Comparison of ENCODE assay signal across 1 cellular context in the genomic region with DNA sequence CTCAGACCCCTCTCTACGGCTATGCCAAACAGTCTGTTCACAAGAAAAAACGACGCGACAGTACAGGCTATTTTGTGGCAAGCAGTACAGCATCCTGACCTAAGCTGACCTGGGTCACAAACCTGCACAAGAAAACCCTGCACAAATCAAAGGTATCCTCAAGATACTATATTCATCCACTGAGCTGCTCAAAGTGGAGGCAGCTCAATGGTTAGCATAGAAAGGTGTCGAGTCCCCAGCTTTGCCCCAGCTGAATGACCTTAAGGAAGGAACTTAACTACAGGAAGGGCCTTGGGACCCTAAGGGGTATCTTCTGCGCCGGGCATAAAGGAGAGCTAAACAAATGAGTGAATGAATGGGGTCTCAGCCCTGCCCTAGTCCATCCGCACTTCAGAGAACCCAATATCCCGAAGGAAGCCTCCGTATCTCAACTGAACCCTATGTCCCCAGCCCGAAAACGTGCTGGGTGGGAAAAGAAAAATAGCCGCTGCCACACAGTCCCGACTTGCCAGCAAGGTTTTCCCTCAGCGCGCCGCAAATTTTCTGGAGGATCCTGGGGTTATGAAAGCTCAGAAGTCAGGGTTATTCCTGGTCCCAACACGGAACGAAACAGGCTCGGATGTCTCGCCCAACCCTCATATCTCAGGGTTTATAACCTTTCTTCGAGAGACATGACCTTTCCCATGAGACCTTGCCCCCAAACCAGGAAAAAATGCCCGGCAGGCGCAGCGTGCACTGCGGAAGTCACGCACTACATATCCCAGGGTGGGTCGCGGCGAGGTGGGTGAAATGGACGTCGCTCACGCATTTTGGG.
TF ChIP-seq lines count a peak whose summit lies in the region.

A gene with protein sequence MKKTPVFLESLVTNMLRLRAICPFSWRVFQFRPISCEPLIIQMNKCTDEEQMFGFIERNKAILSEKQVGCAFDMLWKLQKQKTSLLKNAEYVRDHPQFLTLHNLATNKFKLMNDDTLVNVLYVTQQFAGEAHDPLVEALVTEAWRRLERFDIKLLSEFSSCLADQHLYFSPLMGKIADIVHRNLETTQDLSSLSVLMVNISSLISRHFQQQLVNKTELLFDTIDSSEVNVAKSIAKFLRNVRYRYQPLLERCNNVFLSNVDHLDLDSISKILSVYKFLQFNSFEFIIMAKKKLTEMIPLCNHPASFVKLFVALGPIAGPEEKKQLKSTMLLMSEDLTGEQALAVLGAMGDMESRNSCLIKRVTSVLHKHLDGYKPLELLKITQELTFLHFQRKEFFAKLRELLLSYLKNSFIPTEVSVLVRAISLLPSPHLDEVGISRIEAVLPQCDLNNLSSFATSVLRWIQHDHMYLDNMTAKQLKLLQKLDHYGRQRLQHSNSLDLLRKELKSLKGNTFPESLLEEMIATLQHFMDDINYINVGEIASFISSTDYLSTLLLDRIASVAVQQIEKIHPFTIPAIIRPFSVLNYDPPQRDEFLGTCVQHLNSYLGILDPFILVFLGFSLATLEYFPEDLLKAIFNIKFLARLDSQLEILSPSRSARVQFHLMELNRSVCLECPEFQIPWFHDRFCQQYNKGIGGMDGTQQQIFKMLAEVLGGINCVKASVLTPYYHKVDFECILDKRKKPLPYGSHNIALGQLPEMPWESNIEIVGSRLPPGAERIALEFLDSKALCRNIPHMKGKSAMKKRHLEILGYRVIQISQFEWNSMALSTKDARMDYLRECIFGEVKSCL (minus strand): TSS at position 706 of the 814 bp plus-strand sequence. CDS start 1,836 bp downstream, outside the sequence.

TF ChIP-seq in HepG2, 621 proteins besides CTCF, POLR2A, EP300 and RAD21 (continued from another document and continues in another):
- TF ChIP-seq, protein P1, sequence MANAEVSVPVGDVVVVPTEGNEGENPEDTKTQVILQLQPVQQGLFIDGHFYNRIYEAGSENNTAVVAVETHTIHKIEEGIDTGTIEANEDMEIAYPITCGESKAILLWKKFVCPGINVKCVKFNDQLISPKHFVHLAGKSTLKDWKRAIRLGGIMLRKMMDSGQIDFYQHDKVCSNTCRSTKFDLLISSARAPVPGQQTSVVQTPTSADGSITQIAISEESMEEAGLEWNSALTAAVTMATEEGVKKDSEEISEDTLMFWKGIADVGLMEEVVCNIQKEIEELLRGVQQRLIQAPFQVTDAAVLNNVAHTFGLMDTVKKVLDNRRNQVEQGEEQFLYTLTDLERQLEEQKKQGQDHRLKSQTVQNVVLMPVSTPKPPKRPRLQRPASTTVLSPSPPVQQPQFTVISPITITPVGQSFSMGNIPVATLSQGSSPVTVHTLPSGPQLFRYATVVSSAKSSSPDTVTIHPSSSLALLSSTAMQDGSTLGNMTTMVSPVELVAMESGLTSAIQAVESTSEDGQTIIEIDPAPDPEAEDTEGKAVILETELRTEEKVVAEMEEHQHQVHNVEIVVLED (CRISPR knock-in tag; IDR thresholded peaks at IDR 0.05; ENCODE audit: borderline replicate concordance), result peak; percentile 100
- no peak for TF ChIP-seq PAF1 (CRISPR knock-in tag; IDR thresholded peaks at IDR 0.05)
- TF ChIP-seq ZNF234 (CRISPR knock-in tag; conservative IDR thresholded peaks at IDR 0.05), result no peak
- peak; percentile 81; the same call in 1 of the 2 replicates for TF ChIP-seq ZFP37 (CRISPR knock-in tag; IDR thresholded peaks at IDR 0.05; ENCODE audit: borderline replicate concordance)
- TF ChIP-seq, protein P2, sequence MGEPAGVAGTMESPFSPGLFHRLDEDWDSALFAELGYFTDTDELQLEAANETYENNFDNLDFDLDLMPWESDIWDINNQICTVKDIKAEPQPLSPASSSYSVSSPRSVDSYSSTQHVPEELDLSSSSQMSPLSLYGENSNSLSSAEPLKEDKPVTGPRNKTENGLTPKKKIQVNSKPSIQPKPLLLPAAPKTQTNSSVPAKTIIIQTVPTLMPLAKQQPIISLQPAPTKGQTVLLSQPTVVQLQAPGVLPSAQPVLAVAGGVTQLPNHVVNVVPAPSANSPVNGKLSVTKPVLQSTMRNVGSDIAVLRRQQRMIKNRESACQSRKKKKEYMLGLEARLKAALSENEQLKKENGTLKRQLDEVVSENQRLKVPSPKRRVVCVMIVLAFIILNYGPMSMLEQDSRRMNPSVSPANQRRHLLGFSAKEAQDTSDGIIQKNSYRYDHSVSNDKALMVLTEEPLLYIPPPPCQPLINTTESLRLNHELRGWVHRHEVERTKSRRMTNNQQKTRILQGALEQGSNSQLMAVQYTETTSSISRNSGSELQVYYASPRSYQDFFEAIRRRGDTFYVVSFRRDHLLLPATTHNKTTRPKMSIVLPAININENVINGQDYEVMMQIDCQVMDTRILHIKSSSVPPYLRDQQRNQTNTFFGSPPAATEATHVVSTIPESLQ (CRISPR knock-in tag; conservative IDR thresholded peaks at IDR 0.05), result 0 out of 2 replicates have a peak, but pooled peaks have one; percentile 37
- TF ChIP-seq ZNF678 (CRISPR knock-in tag; IDR thresholded peaks at IDR 0.05), result no peak
- no peak; the same call in 1 of the 2 replicates for TF ChIP-seq ZNF737 (CRISPR knock-in tag; IDR thresholded peaks at IDR 0.05; ENCODE audit: borderline replicate concordance)
- peak; percentile 23; the same call in 1 of the 2 replicates for TF ChIP-seq REXO4 (CRISPR knock-in tag; IDR thresholded peaks at IDR 0.05; ENCODE audit: borderline replicate concordance)
- TF ChIP-seq AHR (CRISPR knock-in tag; IDR thresholded peaks at IDR 0.05), result peak; percentile 90
- no peak for TF ChIP-seq ZNF616 (CRISPR knock-in tag; IDR thresholded peaks at IDR 0.05; ENCODE audit: low read depth)
- TF ChIP-seq RCOR2 (CRISPR knock-in tag; IDR thresholded peaks at IDR 0.05), result peak; percentile 79
- peak; percentile 59; the same call in 1 of the 2 replicates for TF ChIP-seq ZBTB21 (CRISPR knock-in tag; IDR thresholded peaks at IDR 0.05)
- no peak for TF ChIP-seq CENPX (CRISPR knock-in tag; IDR thresholded peaks at IDR 0.05)
- no peak for TF ChIP-seq ZNF260 (CRISPR knock-in tag; IDR thresholded peaks at IDR 0.05; ENCODE audit: borderline replicate concordance, low read depth)
- TF ChIP-seq, protein P3, sequence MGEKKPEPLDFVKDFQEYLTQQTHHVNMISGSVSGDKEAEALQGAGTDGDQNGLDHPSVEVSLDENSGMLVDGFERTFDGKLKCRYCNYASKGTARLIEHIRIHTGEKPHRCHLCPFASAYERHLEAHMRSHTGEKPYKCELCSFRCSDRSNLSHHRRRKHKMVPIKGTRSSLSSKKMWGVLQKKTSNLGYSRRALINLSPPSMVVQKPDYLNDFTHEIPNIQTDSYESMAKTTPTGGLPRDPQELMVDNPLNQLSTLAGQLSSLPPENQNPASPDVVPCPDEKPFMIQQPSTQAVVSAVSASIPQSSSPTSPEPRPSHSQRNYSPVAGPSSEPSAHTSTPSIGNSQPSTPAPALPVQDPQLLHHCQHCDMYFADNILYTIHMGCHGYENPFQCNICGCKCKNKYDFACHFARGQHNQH (CRISPR knock-in tag; IDR thresholded peaks at IDR 0.05), result peak; percentile 96
- peak; percentile 97 for TF ChIP-seq ZNF792 (CRISPR knock-in tag; IDR thresholded peaks at IDR 0.05)
- TF ChIP-seq, protein P4, sequence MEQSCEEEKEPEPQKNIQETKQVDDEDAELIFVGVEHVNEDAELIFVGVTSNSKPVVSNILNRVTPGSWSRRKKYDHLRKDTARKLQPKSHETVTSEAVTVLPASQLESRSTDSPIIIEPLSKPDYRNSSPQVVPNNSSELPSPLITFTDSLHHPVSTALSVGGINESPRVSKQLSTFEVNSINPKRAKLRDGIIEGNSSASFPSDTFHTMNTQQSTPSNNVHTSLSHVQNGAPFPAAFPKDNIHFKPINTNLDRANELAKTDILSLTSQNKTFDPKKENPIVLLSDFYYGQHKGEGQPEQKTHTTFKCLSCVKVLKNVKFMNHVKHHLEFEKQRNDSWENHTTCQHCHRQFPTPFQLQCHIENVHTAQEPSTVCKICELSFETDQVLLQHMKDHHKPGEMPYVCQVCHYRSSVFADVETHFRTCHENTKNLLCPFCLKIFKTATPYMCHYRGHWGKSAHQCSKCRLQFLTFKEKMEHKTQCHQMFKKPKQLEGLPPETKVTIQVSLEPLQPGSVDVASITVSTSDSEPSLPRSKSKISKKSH (CRISPR knock-in tag; IDR thresholded peaks at IDR 0.05; ENCODE audit: borderline replicate concordance), result peak; percentile 72; the same call in 1 of the 2 replicates
- peak; percentile 100 for TF ChIP-seq THAP11 (CRISPR knock-in tag; IDR thresholded peaks at IDR 0.05)
- no peak for TF ChIP-seq ZNF3 (CRISPR knock-in tag; IDR thresholded peaks at IDR 0.05)
- no peak for TF ChIP-seq SETDB1 (CRISPR knock-in tag; IDR thresholded peaks at IDR 0.05; ENCODE audit: borderline replicate concordance)
- peak; percentile 55 for TF ChIP-seq ETV6 (CRISPR knock-in tag; conservative IDR thresholded peaks at IDR 0.05)
- TF ChIP-seq, protein P5, sequence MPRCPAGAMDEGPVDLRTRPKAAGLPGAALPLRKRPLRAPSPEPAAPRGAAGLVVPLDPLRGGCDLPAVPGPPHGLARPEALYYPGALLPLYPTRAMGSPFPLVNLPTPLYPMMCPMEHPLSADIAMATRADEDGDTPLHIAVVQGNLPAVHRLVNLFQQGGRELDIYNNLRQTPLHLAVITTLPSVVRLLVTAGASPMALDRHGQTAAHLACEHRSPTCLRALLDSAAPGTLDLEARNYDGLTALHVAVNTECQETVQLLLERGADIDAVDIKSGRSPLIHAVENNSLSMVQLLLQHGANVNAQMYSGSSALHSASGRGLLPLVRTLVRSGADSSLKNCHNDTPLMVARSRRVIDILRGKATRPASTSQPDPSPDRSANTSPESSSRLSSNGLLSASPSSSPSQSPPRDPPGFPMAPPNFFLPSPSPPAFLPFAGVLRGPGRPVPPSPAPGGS (CRISPR knock-in tag; IDR thresholded peaks at IDR 0.05), result peak; percentile 84; the same call in 1 of the 2 replicates
- peak; percentile 76 for TF ChIP-seq MIXL1 (CRISPR knock-in tag; IDR thresholded peaks at IDR 0.05)
- TF ChIP-seq, protein P6, sequence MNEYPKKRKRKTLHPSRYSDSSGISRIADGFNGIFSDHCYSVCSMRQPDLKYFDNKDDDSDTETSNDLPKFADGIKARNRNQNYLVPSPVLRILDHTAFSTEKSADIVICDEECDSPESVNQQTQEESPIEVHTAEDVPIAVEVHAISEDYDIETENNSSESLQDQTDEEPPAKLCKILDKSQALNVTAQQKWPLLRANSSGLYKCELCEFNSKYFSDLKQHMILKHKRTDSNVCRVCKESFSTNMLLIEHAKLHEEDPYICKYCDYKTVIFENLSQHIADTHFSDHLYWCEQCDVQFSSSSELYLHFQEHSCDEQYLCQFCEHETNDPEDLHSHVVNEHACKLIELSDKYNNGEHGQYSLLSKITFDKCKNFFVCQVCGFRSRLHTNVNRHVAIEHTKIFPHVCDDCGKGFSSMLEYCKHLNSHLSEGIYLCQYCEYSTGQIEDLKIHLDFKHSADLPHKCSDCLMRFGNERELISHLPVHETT (CRISPR knock-in tag; conservative IDR thresholded peaks at IDR 0.05), result no peak; the same call in 1 of the 2 replicates
- peak; percentile 84; the same call in 1 of the 2 replicates for TF ChIP-seq KDM4B (CRISPR knock-in tag; IDR thresholded peaks at IDR 0.05)
- peak; percentile 67; the same call in 1 of the 2 replicates for TF ChIP-seq ZMYM2 (CRISPR knock-in tag; IDR thresholded peaks at IDR 0.05)
- TF ChIP-seq, protein P7, sequence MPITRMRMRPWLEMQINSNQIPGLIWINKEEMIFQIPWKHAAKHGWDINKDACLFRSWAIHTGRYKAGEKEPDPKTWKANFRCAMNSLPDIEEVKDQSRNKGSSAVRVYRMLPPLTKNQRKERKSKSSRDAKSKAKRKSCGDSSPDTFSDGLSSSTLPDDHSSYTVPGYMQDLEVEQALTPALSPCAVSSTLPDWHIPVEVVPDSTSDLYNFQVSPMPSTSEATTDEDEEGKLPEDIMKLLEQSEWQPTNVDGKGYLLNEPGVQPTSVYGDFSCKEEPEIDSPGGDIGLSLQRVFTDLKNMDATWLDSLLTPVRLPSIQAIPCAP (CRISPR knock-in tag; IDR thresholded peaks at IDR 0.05; ENCODE audit: low read depth), result no peak
- no peak for TF ChIP-seq ZC3H13 (CRISPR knock-in tag; IDR thresholded peaks at IDR 0.05)
- peak; percentile 100 for TF ChIP-seq NR2F6 (IDR thresholded peaks at IDR 0.05)
- peak; percentile 100 for TF ChIP-seq NR2F6 (CRISPR knock-in tag; IDR thresholded peaks at IDR 0.05)
- TF ChIP-seq, protein P8, sequence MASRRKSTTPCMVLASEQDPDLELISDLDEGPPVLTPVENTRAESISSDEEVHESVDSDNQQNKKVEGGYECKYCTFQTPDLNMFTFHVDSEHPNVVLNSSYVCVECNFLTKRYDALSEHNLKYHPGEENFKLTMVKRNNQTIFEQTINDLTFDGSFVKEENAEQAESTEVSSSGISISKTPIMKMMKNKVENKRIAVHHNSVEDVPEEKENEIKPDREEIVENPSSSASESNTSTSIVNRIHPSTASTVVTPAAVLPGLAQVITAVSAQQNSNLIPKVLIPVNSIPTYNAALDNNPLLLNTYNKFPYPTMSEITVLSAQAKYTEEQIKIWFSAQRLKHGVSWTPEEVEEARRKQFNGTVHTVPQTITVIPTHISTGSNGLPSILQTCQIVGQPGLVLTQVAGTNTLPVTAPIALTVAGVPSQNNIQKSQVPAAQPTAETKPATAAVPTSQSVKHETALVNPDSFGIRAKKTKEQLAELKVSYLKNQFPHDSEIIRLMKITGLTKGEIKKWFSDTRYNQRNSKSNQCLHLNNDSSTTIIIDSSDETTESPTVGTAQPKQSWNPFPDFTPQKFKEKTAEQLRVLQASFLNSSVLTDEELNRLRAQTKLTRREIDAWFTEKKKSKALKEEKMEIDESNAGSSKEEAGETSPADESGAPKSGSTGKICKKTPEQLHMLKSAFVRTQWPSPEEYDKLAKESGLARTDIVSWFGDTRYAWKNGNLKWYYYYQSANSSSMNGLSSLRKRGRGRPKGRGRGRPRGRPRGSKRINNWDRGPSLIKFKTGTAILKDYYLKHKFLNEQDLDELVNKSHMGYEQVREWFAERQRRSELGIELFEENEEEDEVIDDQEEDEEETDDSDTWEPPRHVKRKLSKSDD (CRISPR knock-in tag; IDR thresholded peaks at IDR 0.05; ENCODE audit: low read depth), result no peak; the same call in 1 of the 2 replicates
- no peak for TF ChIP-seq ZBTB8A (CRISPR knock-in tag; IDR thresholded peaks at IDR 0.05; ENCODE audit: borderline replicate concordance, low read depth)
- TF ChIP-seq GABPB1 (CRISPR knock-in tag; IDR thresholded peaks at IDR 0.05), result peak; percentile 95
- TF ChIP-seq, protein P9, sequence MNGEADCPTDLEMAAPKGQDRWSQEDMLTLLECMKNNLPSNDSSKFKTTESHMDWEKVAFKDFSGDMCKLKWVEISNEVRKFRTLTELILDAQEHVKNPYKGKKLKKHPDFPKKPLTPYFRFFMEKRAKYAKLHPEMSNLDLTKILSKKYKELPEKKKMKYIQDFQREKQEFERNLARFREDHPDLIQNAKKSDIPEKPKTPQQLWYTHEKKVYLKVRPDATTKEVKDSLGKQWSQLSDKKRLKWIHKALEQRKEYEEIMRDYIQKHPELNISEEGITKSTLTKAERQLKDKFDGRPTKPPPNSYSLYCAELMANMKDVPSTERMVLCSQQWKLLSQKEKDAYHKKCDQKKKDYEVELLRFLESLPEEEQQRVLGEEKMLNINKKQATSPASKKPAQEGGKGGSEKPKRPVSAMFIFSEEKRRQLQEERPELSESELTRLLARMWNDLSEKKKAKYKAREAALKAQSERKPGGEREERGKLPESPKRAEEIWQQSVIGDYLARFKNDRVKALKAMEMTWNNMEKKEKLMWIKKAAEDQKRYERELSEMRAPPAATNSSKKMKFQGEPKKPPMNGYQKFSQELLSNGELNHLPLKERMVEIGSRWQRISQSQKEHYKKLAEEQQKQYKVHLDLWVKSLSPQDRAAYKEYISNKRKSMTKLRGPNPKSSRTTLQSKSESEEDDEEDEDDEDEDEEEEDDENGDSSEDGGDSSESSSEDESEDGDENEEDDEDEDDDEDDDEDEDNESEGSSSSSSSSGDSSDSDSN (CRISPR knock-in tag; IDR thresholded peaks at IDR 0.05), result peak; percentile 33; the same call in 1 of the 2 replicates
- no peak for TF ChIP-seq PCBP2 (optimal IDR thresholded peaks at IDR 0.05; ENCODE audit: low read depth, low read length, poor library complexity, severe bottlenecking)
- 0 out of 2 replicates have a peak, but pooled peaks have one; percentile 65 for TF ChIP-seq ZNF766 (CRISPR knock-in tag; IDR thresholded peaks at IDR 0.05; ENCODE audit: borderline replicate concordance)
